Comparison of ENCODE assay signal across 27 cellular contexts in genomic region chr1:153306303-153307220, GRCh38. TPM values are rescaled to one million over a fixed set of nuclear protein-coding genes. Genes with fewer than 3 reads are reported as not detected.
DNase-seq lines count a peak whose midpoint lies in the region; ATAC-seq, FAIRE-seq and TF ChIP-seq lines count a peak whose summit lies in the region.
"Had no signal": no experiment of that assay in that cellular context is flagged by ENCODE, and none has a peak within 500 bp of the region (broad histone marks: within the 10 kb centered on the region; RNA-seq: fewer than 3 reads in every experiment).

No MANE protein-coding gene starts in this region.

- H3K27ac ChIP-seq in A549 (no peak overlapping the region), GM23338 (ENCODE audit: low read depth) (no peak overlapping the region), K562 (ENCODE audit: extremely low read depth, low read depth, low read length) (no peak overlapping the region)
- H3K27ac ChIP-seq: HL-60 had no signal

- in situ Hi-C loops in K562 (cut with MboI): no loop called here

- DNase-seq in A549 (ENCODE audit: low read depth in 1 of 2, low spot score in 1 of 2) (no peak), GM23338 (ENCODE audit: low spot score) (peak; percentile 4), NOMO-1 treated with dmso at 0.1 percent for 144 hours (lab: John Stamatoyannopoulos, UW; ENCODE audit: unreplicated experiment) (peak; percentile 24), K562 (ENCODE audit: extremely low read depth in 1 of 4, low spot score in 3 of 4) (no peak), mucosa of descending colon (no peak), UCSD-AML1 (lab: John Stamatoyannopoulos, UW; ENCODE audit: unreplicated experiment) (no peak), NCI-H2029 treated with DMSO at 0.1 percent for 48 hours (lab: John Stamatoyannopoulos, UW) (no peak)
- DNase-seq: CD8-positive, alpha-beta memory T cell; H9; Kasumi-1; MG63; NCI-H1694 treated with DMSO at 0.1 percent for 48 hours; NCI-H2107; NCI-H2227 treated with DMSO at 0.1 percent for 48 hours; NCI-H524; NCI-H82; Right ventricle myocardium superior; SK-N-SH; T-helper 1 cell had no signal

- no peaks in the 10 kb centered on the region for H3K36me3 Mint-ChIP-seq in GM23338 (ENCODE audit: low read depth)
- H3K36me3 Mint-ChIP-seq: CD8-positive, alpha-beta memory T cell had no signal

- no peaks in the 10 kb centered on the region for H3K4me1 ChIP-seq in A549
- H3K4me1 ChIP-seq in GM23338 (ENCODE audit: insufficient read depth): peaks cover 7% of the 10 kb centered on the region
- peaks cover 0 to 4% of the 10 kb centered on the region in 2 experiments; a peak in 1 of 5 replicates for H3K4me1 ChIP-seq in K562 (replicated peaks in 1 of 2; ENCODE audit: control insufficient read depth in 2 of 2, insufficient read depth in 2 of 2, low read length in 2 of 2)
- H3K4me1 ChIP-seq in mucosa of descending colon (ENCODE audit: low read depth): no peaks in the 10 kb centered on the region

- H3K4me3 Mint-ChIP-seq in GM23338: no peak overlapping the region
- H3K4me3 Mint-ChIP-seq: CD8-positive, alpha-beta memory T cell; H9 had no signal

- no peak overlapping the region for H3K4me3 ChIP-seq in A549
- no peak overlapping the region for H3K4me3 ChIP-seq in GM23338
- H3K4me3 ChIP-seq in K562: no peak overlapping the region
- H3K4me3 ChIP-seq in mucosa of descending colon: no peak overlapping the region
- H3K4me3 ChIP-seq: MG63 had no signal

- TF ChIP-seq CTCF in A549 (IDR thresholded peaks at IDR 0.05) (no peak), GM23338 (conservative IDR thresholded peaks at IDR 0.05; ENCODE audit: low read depth in 2 of 2) (no peak), K562 (IDR thresholded peaks at IDR 0.05 in 2 of 3, conservative IDR thresholded peaks at IDR 0.05 in 1 of 3; ENCODE audit: insufficient read depth in 2 of 3, low read depth in 1 of 3, low read length in 3 of 3) (no peak), mucosa of descending colon (IDR thresholded peaks at IDR 0.05) (no peak)

- H2AFZ ChIP-seq in GM23338: peak overlapping the region; percentile 87
- H2AFZ ChIP-seq in K562 (ENCODE audit: low read depth, low read length): no peak overlapping the region

- no peak overlapping the region for H3K9ac ChIP-seq in K562 (ENCODE audit: insufficient read depth in 1 of 2, low read depth in 2 of 2, low read length in 2 of 2)
- H3K9ac ChIP-seq: SK-N-SH had no signal

- TF ChIP-seq RAD21 in A549 (conservative IDR thresholded peaks at IDR 0.05 in 1 of 2, IDR thresholded peaks at IDR 0.05 in 1 of 2): no peak
- TF ChIP-seq RAD21 in K562 (CRISPR knock-in tag; conservative IDR thresholded peaks at IDR 0.05 in 1 of 2, IDR thresholded peaks at IDR 0.05 in 1 of 2): no peak

- H4K20me1 ChIP-seq in GM23338 (replicated peaks; ENCODE audit: insufficient read depth) (no peaks in the 10 kb centered on the region), K562 (replicated peaks; ENCODE audit: control insufficient read depth, insufficient read depth, low read length) (no peaks in the 10 kb centered on the region)

- H3K9me3 ChIP-seq in A549 (no peaks in the 10 kb centered on the region), K562 (replicated peaks; ENCODE audit: control insufficient read depth, insufficient read depth, low read depth, low read length) (no peaks in the 10 kb centered on the region), mucosa of descending colon (no peaks in the 10 kb centered on the region)
- H3K9me3 ChIP-seq: MG63, SK-N-SH had no signal

- no TSS peak for BruUV-seq in K562 (replicated peaks; lab: Mats Ljungman, UMichigan)

- CTCF ChIA-PET in A549 (lab: Yijun Ruan, JAX): interaction anchor here (2.0 kb wide), 1 partner anchor 15 kb away, joined by 5 read pairs; no protein-coding TSS in a partner anchor
- CTCF ChIA-PET in K562 (lab: Yijun Ruan, JAX; ENCODE audit: low intra/inter-chr PET ratio): no interaction called here

- TF ChIP-seq EP300 in A549 (IDR thresholded peaks at IDR 0.05) (no peak), K562 (IDR thresholded peaks at IDR 0.05; ENCODE audit: low read length) (no peak)

- H3K27me3 Mint-ChIP-seq in GM23338 (ENCODE audit: insufficient read depth, low read depth, poor library complexity): peaks cover 17% of the 10 kb centered on the region

- H3K9me3 Mint-ChIP-seq in GM23338: no peaks in the 10 kb centered on the region; the same call in 2 of the 3 replicates
- H3K9me3 Mint-ChIP-seq: CD8-positive, alpha-beta memory T cell; IgD-negative memory B cell had no signal

- H3F3A ChIP-seq in GM23338 (replicated peaks; ENCODE audit: low read depth): no peaks in the 10 kb centered on the region

- no peaks in the 10 kb centered on the region for H3K9me2 ChIP-seq in GM23338 (ENCODE audit: insufficient read depth)
- H3K9me2 ChIP-seq: SK-N-SH had no signal

- 46% methylated on average over 22 of the region's 22 CpGs for WGBS in A549 (ENCODE audit: missing lambda C conversion rate)
- WGBS in K562 (ENCODE audit: insufficient coverage, low coverage, missing lambda C conversion rate): 4% methylated on average over 22 of the region's 22 CpGs

- no peaks in the 10 kb centered on the region for H3K9me1 ChIP-seq in K562 (ENCODE audit: control insufficient read depth, insufficient read depth, low read length)

- intact Hi-C loops in K562 (cut with micrococcal nuclease): no loop called here
- intact Hi-C loops in mucosa of descending colon (cut with DNase I, micrococcal nuclease): no loop called here

- H3K4me1 Mint-ChIP-seq in GM23338: peaks cover 17% of the 10 kb centered on the region
- H3K4me1 Mint-ChIP-seq: CD8-positive, alpha-beta memory T cell had no signal

- H3K36me3 ChIP-seq in GM23338 (ENCODE audit: insufficient read depth): no peaks in the 10 kb centered on the region
- no peaks in the 10 kb centered on the region for H3K36me3 ChIP-seq in K562 (ENCODE audit: control insufficient read depth, insufficient read depth, low read length)
- no peaks in the 10 kb centered on the region for H3K36me3 ChIP-seq in mucosa of descending colon (ENCODE audit: low read depth)
- H3K36me3 ChIP-seq: MG63 had no signal

- TF ChIP-seq POLR2A in A549 (IDR thresholded peaks at IDR 0.05; ENCODE audit: low read length) (no peak), K562 (conservative IDR thresholded peaks at IDR 0.05) (no peak)

- H3K27me3 ChIP-seq in GM23338 (ENCODE audit: insufficient read depth): no peaks in the 10 kb centered on the region
- peaks cover 15 to 42% of the 10 kb centered on the region in 2 experiments for H3K27me3 ChIP-seq in K562 (ENCODE audit: control insufficient read depth in 2 of 2, insufficient read depth in 2 of 2, low read length in 2 of 2)

- no peaks in the 10 kb centered on the region for H3K79me2 ChIP-seq in GM23338 (replicated peaks; ENCODE audit: insufficient read depth)
- no peaks in the 10 kb centered on the region for H3K79me2 ChIP-seq in K562 (ENCODE audit: control insufficient read depth, insufficient read depth, low read length)

- no peak overlapping the region for H3K27ac Mint-ChIP-seq in GM23338
- H3K27ac Mint-ChIP-seq: IgD-negative memory B cell had no signal

- FAIRE-seq in A549 (lab: Jason Lieb, UNC): peak; percentile 13
- FAIRE-seq in K562 (lab: Jason Lieb, UNC): no peak
- FAIRE-seq: A204.1, RCC 7860 had no signal

- H3K4me2 ChIP-seq in A549 (no peak overlapping the region), GM23338 (peak overlapping the region; percentile 43; the same call in 1 of the 2 replicates), K562 (ENCODE audit: insufficient read depth, low read length) (no peak overlapping the region)
- H3K4me2 ChIP-seq: SK-N-SH had no signal

- ATAC-seq in A549: no peak
- peak; percentile 58 for ATAC-seq in GM23338
- no peak for ATAC-seq in K562
- no peak for ATAC-seq in HG03354 (IDR thresholded peaks at IDR 0.05; ENCODE audit: poor library complexity, severe bottlenecking, unreplicated experiment)
- no peak for ATAC-seq in mucosa of descending colon

- POLR2A ChIA-PET in A549 (lab: Yijun Ruan, JAX): no interaction called here
- POLR2A ChIA-PET in K562 (lab: Yijun Ruan, JAX): no interaction called here

RNA-seq across cellular contexts. Expression of gene PGLYRP3, which starts 6.2 kb away (rescaled TPM):
- polyA plus RNA-seq in A549 (2011; rRNA removed): not detected in 2 replicates
- polyA plus RNA-seq in A549 (2012; cell fraction: cytosol; rRNA removed): not detected in 2 replicates
- not detected in 2 replicates for polyA plus RNA-seq in A549 (2012; cell fraction: nucleus; rRNA removed)
- not detected in 3 replicates for polyA plus RNA-seq in A549 (2017; fragmentation: RNase III; extraction: RNeasy Plus Mini Kit Qiagen cat#74134 plus additional on column Dnase treatment)
- not detected in 2 replicates for polyA minus RNA-seq in A549 (2011; rRNA and poly(A)+ RNA removed)
- total RNA-seq in GM23338 (2014; rRNA removed; shearing (Covaris generic)): not detected in 2 replicates
- not detected in 2 replicates for polyA plus RNA-seq in GM23338 (2016; fragmentation: Nextera tagmentation; extraction: Ambion mirVana)
- not detected in 2 replicates for total RNA-seq in K562 (2011; cell fraction: chromatin; rRNA removed; ENCODE audit: low replicate concordance)
- not detected in 2 replicates for total RNA-seq in K562 (2011; cell fraction: nucleolus; rRNA removed)
- not detected in 2 replicates for total RNA-seq in K562 (2011; cell fraction: nucleoplasm; rRNA removed)
- not detected in 2 replicates for total RNA-seq in K562 (2014; rRNA removed)
- not detected in 2 replicates for total RNA-seq in K562 (2014; rRNA removed; fragmentation: Illumina TruSeq; extraction: Trizol)
- not detected in 2 replicates for total RNA-seq in K562 (2015; rRNA removed; fragmentation: Illumina TruSeq; extraction: Trizol)
- not detected in 2 replicates for total RNA-seq in K562 (2021)
- polyA plus RNA-seq in K562 (2011; rRNA removed): not detected in 2 replicates
- not detected in 2 replicates for polyA plus RNA-seq in K562 (2011; cell fraction: cytosol; rRNA removed)
- not detected in 2 replicates for polyA plus RNA-seq in K562 (2011; cell fraction: nucleus; rRNA removed)
- 0.11 TPM in 1 of 2 replicates, not detected in the other for polyA plus RNA-seq in K562 (2012)
- not detected in 2 replicates for polyA plus RNA-seq in K562 (2014; fragmentation: Illumina TruSeq; extraction: Trizol)
- not detected for polyA plus RNA-seq in K562 (2014; fragmentation: Nextera tagmentation; extraction: Ambion mirVana)
- polyA plus RNA-seq in K562 (2014; rRNA removed): not detected in 2 replicates
- not detected in 2 replicates for polyA minus RNA-seq in K562 (2011; rRNA and poly(A)+ RNA removed)
- not detected in 2 replicates for polyA minus RNA-seq in K562 (2011; cell fraction: cytosol; rRNA and poly(A)+ RNA removed)
- polyA minus RNA-seq in K562 (2011; cell fraction: nucleus; rRNA and poly(A)+ RNA removed): not detected in 2 replicates
- not detected for total RNA-seq in mucosa of descending colon
- total RNA-seq: CD8-positive, alpha-beta memory T cell; H9; HT1080; OCI-LY7; Right ventricle myocardium superior had no signal
- polyA plus RNA-seq: BJ; CD8-positive, alpha-beta memory T cell; IgD-negative memory B cell; SK-N-SH had no signal

RNA-seq across cellular contexts. Expression of gene PGLYRP4, which starts 42.1 kb away (rescaled TPM):
- polyA plus RNA-seq in A549 (2011; rRNA removed) (not detected in 2 replicates), A549 (2017; fragmentation: RNase III; extraction: RNeasy Plus Mini Kit Qiagen cat#74134 plus additional on column Dnase treatment) (not detected in 3 replicates), GM23338 (2016; fragmentation: Nextera tagmentation; extraction: Ambion mirVana) (not detected in 2 replicates), K562 (2011; rRNA removed) (0.06 and 0.08 TPM in 2 replicates), K562 (2014; fragmentation: Illumina TruSeq; extraction: Trizol) (0.07 TPM in 1 of 2 replicates, not detected in the other), K562 (2014; fragmentation: Nextera tagmentation; extraction: Ambion mirVana) (under 1 TPM in 1 of 2 experiments, not detected in 1; 0.11 TPM), K562 (2014; rRNA removed) (not detected in 2 replicates)
- not detected in 2 replicates for polyA plus RNA-seq in A549 (2012; cell fraction: cytosol; rRNA removed)
- polyA plus RNA-seq in A549 (2012; cell fraction: nucleus; rRNA removed): not detected in 2 replicates
- polyA minus RNA-seq in A549 (2011; rRNA and poly(A)+ RNA removed): not detected in 2 replicates
- not detected in 2 replicates for total RNA-seq in GM23338 (2014; rRNA removed; shearing (Covaris generic))
- total RNA-seq in K562 (2011; cell fraction: chromatin; rRNA removed; ENCODE audit: low replicate concordance): 0.23 and 0.37 TPM in 2 replicates
- not detected in 2 replicates for total RNA-seq in K562 (2011; cell fraction: nucleolus; rRNA removed)
- total RNA-seq in K562 (2011; cell fraction: nucleoplasm; rRNA removed): not detected in 2 replicates
- total RNA-seq in K562 (2014; rRNA removed) (not detected in 2 replicates), K562 (2014; rRNA removed; fragmentation: Illumina TruSeq; extraction: Trizol) (not detected in 2 replicates), K562 (2015; rRNA removed; fragmentation: Illumina TruSeq; extraction: Trizol) (not detected in 2 replicates), K562 (2021) (0.13 and 0.22 TPM in 2 replicates), mucosa of descending colon (not detected)
- polyA plus RNA-seq in K562 (2011; cell fraction: cytosol; rRNA removed): 0.12 and 0.16 TPM in 2 replicates
- polyA plus RNA-seq in K562 (2011; cell fraction: nucleus; rRNA removed): 0.22 and 0.55 TPM in 2 replicates
- polyA plus RNA-seq in K562 (2012): 0.04 and 0.65 TPM in 2 replicates
- not detected in 2 replicates for polyA minus RNA-seq in K562 (2011; rRNA and poly(A)+ RNA removed)
- polyA minus RNA-seq in K562 (2011; cell fraction: cytosol; rRNA and poly(A)+ RNA removed): not detected in 2 replicates
- polyA minus RNA-seq in K562 (2011; cell fraction: nucleus; rRNA and poly(A)+ RNA removed): 0.11 and 0.27 TPM in 2 replicates
- total RNA-seq: CD8-positive, alpha-beta memory T cell; H9; HT1080; OCI-LY7; Right ventricle myocardium superior had no signal
- polyA plus RNA-seq: BJ; CD8-positive, alpha-beta memory T cell; IgD-negative memory B cell; SK-N-SH had no signal

RNA-seq across cellular contexts. Expression of gene LORICRIN, which starts 47.1 kb away (rescaled TPM):
- polyA plus RNA-seq in A549 (2011; rRNA removed) (not detected in 2 replicates), A549 (2017; fragmentation: RNase III; extraction: RNeasy Plus Mini Kit Qiagen cat#74134 plus additional on column Dnase treatment) (not detected in 3 replicates), GM23338 (2016; fragmentation: Nextera tagmentation; extraction: Ambion mirVana) (0.23 and 0.24 TPM in 2 replicates), K562 (2011; rRNA removed) (not detected in 2 replicates), K562 (2014; fragmentation: Illumina TruSeq; extraction: Trizol) (not detected in 2 replicates), K562 (2014; fragmentation: Nextera tagmentation; extraction: Ambion mirVana) (not detected), K562 (2014; rRNA removed) (not detected in 2 replicates)
- polyA plus RNA-seq in A549 (2012; cell fraction: cytosol; rRNA removed): not detected in 2 replicates
- not detected in 2 replicates for polyA plus RNA-seq in A549 (2012; cell fraction: nucleus; rRNA removed)
- not detected in 2 replicates for polyA minus RNA-seq in A549 (2011; rRNA and poly(A)+ RNA removed)
- not detected in 2 replicates for total RNA-seq in GM23338 (2014; rRNA removed; shearing (Covaris generic))
- not detected in 2 replicates for total RNA-seq in K562 (2011; cell fraction: chromatin; rRNA removed; ENCODE audit: low replicate concordance)
- not detected in 2 replicates for total RNA-seq in K562 (2011; cell fraction: nucleolus; rRNA removed)
- total RNA-seq in K562 (2011; cell fraction: nucleoplasm; rRNA removed): not detected in 2 replicates
- total RNA-seq in K562 (2014; rRNA removed) (not detected in 2 replicates), K562 (2014; rRNA removed; fragmentation: Illumina TruSeq; extraction: Trizol) (not detected in 2 replicates), K562 (2015; rRNA removed; fragmentation: Illumina TruSeq; extraction: Trizol) (not detected in 2 replicates), K562 (2021) (not detected in 2 replicates), mucosa of descending colon (not detected)
- not detected in 2 replicates for polyA plus RNA-seq in K562 (2011; cell fraction: cytosol; rRNA removed)
- not detected in 2 replicates for polyA plus RNA-seq in K562 (2011; cell fraction: nucleus; rRNA removed)
- polyA plus RNA-seq in K562 (2012): not detected in 2 replicates
- polyA minus RNA-seq in K562 (2011; rRNA and poly(A)+ RNA removed): not detected in 2 replicates
- polyA minus RNA-seq in K562 (2011; cell fraction: cytosol; rRNA and poly(A)+ RNA removed): not detected in 2 replicates
- not detected in 2 replicates for polyA minus RNA-seq in K562 (2011; cell fraction: nucleus; rRNA and poly(A)+ RNA removed)
- total RNA-seq: CD8-positive, alpha-beta memory T cell; H9; HT1080; OCI-LY7; Right ventricle myocardium superior had no signal
- polyA plus RNA-seq: BJ; CD8-positive, alpha-beta memory T cell; IgD-negative memory B cell; SK-N-SH had no signal

RNA-seq across cellular contexts. Expression of gene S100A9, which starts 51.1 kb away (rescaled TPM):
- polyA plus RNA-seq in A549 (2011; rRNA removed) (0.86 and 0.90 TPM in 2 replicates), A549 (2017; fragmentation: RNase III; extraction: RNeasy Plus Mini Kit Qiagen cat#74134 plus additional on column Dnase treatment) (1.7 to 4.6 TPM (median 3.1 TPM) in 3 replicates), GM23338 (2016; fragmentation: Nextera tagmentation; extraction: Ambion mirVana) (not detected in 2 replicates), K562 (2011; rRNA removed) (not detected in 2 replicates), K562 (2014; fragmentation: Illumina TruSeq; extraction: Trizol) (not detected in 2 replicates), K562 (2014; fragmentation: Nextera tagmentation; extraction: Ambion mirVana) (not detected), K562 (2014; rRNA removed) (not detected in 2 replicates)
- polyA plus RNA-seq in A549 (2012; cell fraction: cytosol; rRNA removed): 0.09 and 0.39 TPM in 2 replicates
- polyA plus RNA-seq in A549 (2012; cell fraction: nucleus; rRNA removed): not detected in 2 replicates
- polyA minus RNA-seq in A549 (2011; rRNA and poly(A)+ RNA removed): not detected in 2 replicates
- total RNA-seq in GM23338 (2014; rRNA removed; shearing (Covaris generic)): not detected in 2 replicates
- total RNA-seq in K562 (2011; cell fraction: chromatin; rRNA removed; ENCODE audit: low replicate concordance): not detected in 2 replicates
- total RNA-seq in K562 (2011; cell fraction: nucleolus; rRNA removed): not detected in 2 replicates
- total RNA-seq in K562 (2011; cell fraction: nucleoplasm; rRNA removed): not detected in 2 replicates
- total RNA-seq in K562 (2014; rRNA removed) (not detected in 2 replicates), K562 (2014; rRNA removed; fragmentation: Illumina TruSeq; extraction: Trizol) (not detected in 2 replicates), K562 (2015; rRNA removed; fragmentation: Illumina TruSeq; extraction: Trizol) (not detected in 2 replicates), K562 (2021) (0.34 and 0.80 TPM in 2 replicates), mucosa of descending colon (100 to 1,000 TPM in 1 of 3 donors, 10 to 100 TPM in 1, 1 to 10 TPM in 1; 5.5 to 151 (median 75.0) TPM)
- not detected in 2 replicates for polyA plus RNA-seq in K562 (2011; cell fraction: cytosol; rRNA removed)
- polyA plus RNA-seq in K562 (2011; cell fraction: nucleus; rRNA removed): not detected in 2 replicates
- not detected in 2 replicates for polyA plus RNA-seq in K562 (2012)
- polyA minus RNA-seq in K562 (2011; rRNA and poly(A)+ RNA removed): not detected in 2 replicates
- not detected in 2 replicates for polyA minus RNA-seq in K562 (2011; cell fraction: cytosol; rRNA and poly(A)+ RNA removed)
- polyA minus RNA-seq in K562 (2011; cell fraction: nucleus; rRNA and poly(A)+ RNA removed): not detected in 2 replicates
- total RNA-seq: H9, HT1080, OCI-LY7 had no signal
- polyA plus RNA-seq: BJ, SK-N-SH had no signal

Comparison
In these comparisons a context has a peak if more than half of its experiments do, and no peak if none do; other contexts are left out.
1. DNase-seq: peak in GM23338 (single experiment) and NOMO-1 treated with dmso at 0.1 percent for 144 hours (single experiment); none in A549 (0 of 2), K562 (0 of 4), mucosa of descending colon (0 of 3), UCSD-AML1 (single experiment) and NCI-H2029 treated with DMSO at 0.1 percent for 48 hours (single experiment).
2. Of the 35 proteins assayed by ChIP-seq in both K562 and A549: peak only in K562: CEBPB; only in A549: none; in both: none; in neither: 34.